In genomic region chr12:119171266-119171665, GRCh38 we compare ENCODE assay signal across 36 cellular contexts. TPM values are rescaled to one million over a fixed set of nuclear protein-coding genes. Genes with fewer than 3 reads are reported as not detected.
"Had no signal": no experiment of that assay in that cellular context is flagged by ENCODE, and none has a peak within 500 bp of the region (broad histone marks: within the 10 kb centered on the region; RNA-seq: fewer than 3 reads in every experiment).

No MANE protein-coding gene starts in this region.

- H3K9me3 Mint-ChIP-seq: activated CD8-positive, alpha-beta T cell treated with anti-CD3 and anti-CD28 coated beads for 36 hours had no signal

- H3K27ac Mint-ChIP-seq: activated CD8-positive, alpha-beta T cell treated with anti-CD3 and anti-CD28 coated beads for 36 hours; activated naive CD8-positive, alpha-beta T cell treated with anti-CD3 and anti-CD28 coated beads for 36 hours; activated T-cell treated with anti-CD3 and anti-CD28 coated beads, Interleukin-2, amount 50 U/mL, for 72 hours; activated T-helper 17 cell treated with anti-CD3 and anti-CD28 coated beads, Interleukin-2, amount 50 U/mL, for 72 hours had no signal

- H3K27ac ChIP-seq: brain microvascular endothelial cell, RWPE1, WERI-Rb-1 had no signal

- H3K4me3 Mint-ChIP-seq: activated CD8-positive, alpha-beta T cell treated with anti-CD3 and anti-CD28 coated beads for 36 hours; activated naive CD8-positive, alpha-beta T cell treated with anti-CD3 and anti-CD28 coated beads for 36 hours; activated T-cell treated with anti-CD3 and anti-CD28 coated beads, Interleukin-2, amount 50 U/mL, for 72 hours; activated T-helper 17 cell treated with anti-CD3 and anti-CD28 coated beads, Interleukin-2, amount 50 U/mL, for 72 hours had no signal

- H3K36me3 Mint-ChIP-seq: activated naive CD8-positive, alpha-beta T cell treated with anti-CD3 and anti-CD28 coated beads for 36 hours had no signal

- H3K36me3 ChIP-seq: brain microvascular endothelial cell, WERI-Rb-1 had no signal

- ATAC-seq: activated CD8-positive, alpha-beta T cell treated with anti-CD3 and anti-CD28 coated beads for 36 hours; activated T-cell treated with anti-CD3 and anti-CD28 coated beads, Interleukin-2, amount 50 U/mL, for 72 hours; activated T-helper 17 cell treated with anti-CD3 and anti-CD28 coated beads, Interleukin-2, amount 50 U/mL, for 72 hours; PC-3 had no signal

- H3K4me1 Mint-ChIP-seq: activated naive CD8-positive, alpha-beta T cell treated with anti-CD3 and anti-CD28 coated beads for 36 hours; activated T-helper 17 cell treated with anti-CD3 and anti-CD28 coated beads, Interleukin-2, amount 50 U/mL, for 72 hours had no signal

- H3K27me3 ChIP-seq: brain microvascular endothelial cell had no signal

- DNase-seq: activated CD4-positive, alpha-beta T cell treated with anti-CD3 and anti-CD28 coated beads for 1 hour; activated CD4-positive, alpha-beta T cell treated with anti-CD3 and anti-CD28 coated beads for 48 hours; activated CD4-positive, alpha-beta T cell treated with anti-CD3 and anti-CD28 coated beads, Interleukin-2, amount 50 U/mL, for 4 hours; activated CD4-positive, CD25-positive, alpha-beta regulatory T cell; activated CD8-positive, alpha-beta T cell treated with anti-CD3 and anti-CD28 coated beads for 36 hours; activated effector memory CD4-positive, alpha-beta T cell treated with anti-CD3 and anti-CD28 coated beads, Interleukin-2, amount 50 U/mL, for 16 hours; activated naive CD4-positive, alpha-beta T cell; activated naive CD4-positive, alpha-beta T cell treated with anti-CD3 and anti-CD28 coated beads, Interleukin-2, amount 50 U/mL, for 16 hours; activated naive CD8-positive, alpha-beta T cell treated with anti-CD3 and anti-CD28 coated beads for 36 hours; activated T-cell treated with anti-CD3 and anti-CD28 coated beads, Interleukin-2, amount 50 U/mL, for 1 hour; activated T-cell treated with anti-CD3 and anti-CD28 coated beads, Interleukin-2, amount 50 U/mL, for 72 hours; amniotic stem cell; aorta; brain microvascular endothelial cell; central memory CD4-positive, alpha-beta T cell; Karpas-422; KBM-7; NCI-H1048; NCI-H1105 treated with DMSO at 0.1 percent for 48 hours; NCI-H1436 treated with DMSO at 0.1 percent for 48 hours; NCI-H1694 treated with DMSO at 0.1 percent for 48 hours; NCI-H2029; NCI-H510A; NCI-H526; NCI-H748 treated with DMSO at 0.1 percent for 48 hours; NK-92 treated with Interleukin-12 subunit alpha and Interleukin-12 subunit beta, amount 100 ng/mL, for 24 hours; PC-3; Right ventricle myocardium superior; SW 1271; T-helper 1 cell; T-helper 2 cell; T-helper 9 cell; WERI-Rb-1 had no signal

RNA-seq across cellular contexts. Expression of gene HSPB8, which starts 7.5 kb away (rescaled TPM):
- total RNA-seq: activated CD8-positive, alpha-beta memory T cell treated with anti-CD3 and anti-CD28 coated beads for 36 hours; activated CD8-positive, alpha-beta T cell treated with anti-CD3 and anti-CD28 coated beads for 36 hours; activated naive CD8-positive, alpha-beta T cell treated with anti-CD3 and anti-CD28 coated beads for 36 hours; activated T-cell treated with anti-CD3 and anti-CD28 coated beads, Interleukin-2, amount 50 U/mL, for 72 hours; activated T-helper 17 cell treated with anti-CD3 and anti-CD28 coated beads, Interleukin-2, amount 50 U/mL, for 72 hours had no signal
